Comparison of ENCODE assay signal across 39 cellular contexts in the genomic region with DNA sequence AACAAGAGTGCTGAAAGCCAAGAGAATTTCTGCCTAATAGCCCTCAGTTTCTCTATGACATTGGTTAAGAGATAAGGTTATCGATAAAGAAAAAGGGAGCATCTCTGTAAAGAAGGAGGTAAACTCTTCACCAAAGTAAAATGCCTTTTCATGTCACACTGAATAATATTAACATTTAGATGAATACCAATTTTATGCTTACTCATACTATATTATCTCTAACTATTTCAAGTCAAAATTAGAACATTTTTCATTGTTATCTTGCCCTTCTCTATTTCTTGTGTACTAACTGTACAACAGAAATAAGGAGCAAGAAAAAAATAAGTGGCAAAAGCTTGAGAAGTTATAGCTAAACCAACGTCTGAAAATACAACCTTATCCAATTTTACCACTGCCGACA.
"Had no signal": no experiment of that assay in that cellular context is flagged by ENCODE, and none has a peak within 500 bp of the region (broad histone marks: within the 10 kb centered on the region; RNA-seq: fewer than 3 reads in every experiment).

No MANE protein-coding gene starts in this region.

- H3K36me3 ChIP-seq: adrenal gland, brain microvascular endothelial cell, breast epithelium, cardiac muscle cell had no signal

- H3K4me3 Mint-ChIP-seq: activated naive CD4-positive, alpha-beta T cell treated with anti-CD3 and anti-CD28 coated beads for 36 hours; activated naive CD4-positive, alpha-beta T cell treated with anti-CD3 and anti-CD28 coated beads, Interleukin-2, amount 10 ng/mL, durations not matched to agents 7 days and 5 days; activated naive CD4-positive, alpha-beta T cell treated with anti-CD3 and anti-CD28 coated beads, Interleukin-2, amount 50 U/mL, for 24 hours; activated naive CD8-positive, alpha-beta T cell; activated naive CD8-positive, alpha-beta T cell treated with anti-CD3 and anti-CD28 coated beads for 36 hours; activated naive CD8-positive, alpha-beta T cell treated with anti-CD3 and anti-CD28 coated beads, Interleukin-2, amount 10 ng/mL, durations not matched to agents 7 days and 5 days; activated naive CD8-positive, alpha-beta T cell treated with anti-CD3 and anti-CD28 coated beads, Interleukin-2, amount 50 U/mL, for 24 hours; activated T-cell treated with anti-CD3 and anti-CD28 coated beads, Interleukin-2, amount 50 U/mL, for 24 hours; activated T-cell treated with anti-CD3 and anti-CD28 coated beads, Interleukin-2, amount 50 U/mL, for 4 hours; activated T-cell treated with anti-CD3 and anti-CD28 coated beads, Interleukin-2, amount 50 U/mL, for 72 hours; activated T-helper 1 cell treated with anti-CD3 and anti-CD28 coated beads, Interleukin-12 subunit alpha, Interleukin-12 subunit beta, Interleukin-2, Interleukin-4 antibody, amounts not matched to agents 30 ng/mL and 10 ng/mL and 1 ng/mL, durations not matched to agents 14 hours and 24 hours and 36 hours; activated T-helper 17 cell treated with anti-CD3 and anti-CD28 coated beads, Interleukin-2, amount 50 U/mL, for 72 hours; brain; central memory CD8-positive, alpha-beta T cell had no signal

- H3K27me3 Mint-ChIP-seq: activated naive CD4-positive, alpha-beta T cell treated with anti-CD3 and anti-CD28 coated beads, Interleukin-2, amount 10 ng/mL, durations not matched to agents 7 days and 5 days; activated naive CD4-positive, alpha-beta T cell treated with anti-CD3 and anti-CD28 coated beads, Interleukin-2, amount 50 U/mL, for 24 hours; activated naive CD8-positive, alpha-beta T cell; activated naive CD8-positive, alpha-beta T cell treated with anti-CD3 and anti-CD28 coated beads for 36 hours; activated naive CD8-positive, alpha-beta T cell treated with anti-CD3 and anti-CD28 coated beads, Interleukin-2, amount 10 ng/mL, durations not matched to agents 7 days and 5 days; activated naive CD8-positive, alpha-beta T cell treated with anti-CD3 and anti-CD28 coated beads, Interleukin-2, amount 50 U/mL, for 24 hours; activated T-cell treated with anti-CD3 and anti-CD28 coated beads, Interleukin-2, amount 50 U/mL, for 24 hours; activated T-helper 17 cell treated with anti-CD3 and anti-CD28 coated beads, Interleukin-2, amount 50 U/mL, for 72 hours; brain; central memory CD8-positive, alpha-beta T cell had no signal

- DNase-seq: activated effector memory CD4-positive, alpha-beta T cell treated with anti-CD3 and anti-CD28 coated beads, Interleukin-2, amount 50 U/mL, for 16 hours; activated effector memory CD4-positive, alpha-beta T cell treated with Interleukin-2 at 50 U/mL for 16 hours; activated gamma-delta T cell; activated gamma-delta T cell treated with Interleukin-2 at 50 U/mL for 16 hours; activated naive CD4-positive, alpha-beta T cell; activated naive CD4-positive, alpha-beta T cell treated with anti-CD3 and anti-CD28 coated beads for 36 hours; activated naive CD4-positive, alpha-beta T cell treated with anti-CD3 and anti-CD28 coated beads, Interleukin-2, amount 10 ng/mL, durations not matched to agents 7 days and 5 days; activated naive CD4-positive, alpha-beta T cell treated with anti-CD3 and anti-CD28 coated beads, Interleukin-2, amount 50 U/mL, for 16 hours; activated naive CD4-positive, alpha-beta T cell treated with Interleukin-2 at 50 U/mL for 16 hours; activated naive CD8-positive, alpha-beta T cell treated with anti-CD3 and anti-CD28 coated beads for 36 hours; activated naive CD8-positive, alpha-beta T cell treated with anti-CD3 and anti-CD28 coated beads, Interleukin-2, amount 10 ng/mL, durations not matched to agents 7 days and 5 days; activated naive CD8-positive, alpha-beta T cell treated with anti-CD3 and anti-CD28 coated beads, Interleukin-2, amount 50 U/mL, for 24 hours; activated T-cell treated with anti-CD3 and anti-CD28 coated beads, Interleukin-2, amount 50 U/mL, for 24 hours; activated T-cell treated with anti-CD3 and anti-CD28 coated beads, Interleukin-2, amount 50 U/mL, for 4 hours; activated T-cell treated with anti-CD3 and anti-CD28 coated beads, Interleukin-2, amount 50 U/mL, for 48 hours; activated T-cell treated with anti-CD3 and anti-CD28 coated beads, Interleukin-2, amount 50 U/mL, for 72 hours; adrenal gland; amniotic stem cell; amygdala; anterior cingulate cortex; aorta; body of pancreas; brain microvascular endothelial cell; caudate nucleus; central memory CD4-positive, alpha-beta T cell; cerebellar nuclear complex had no signal

- H3K27ac ChIP-seq: adrenal gland, ascending aorta, body of pancreas, brain microvascular endothelial cell, breast epithelium, cardiac muscle cell had no signal

- H3K36me3 Mint-ChIP-seq: activated naive CD4-positive, alpha-beta T cell treated with anti-CD3 and anti-CD28 coated beads, Interleukin-2, amount 10 ng/mL, durations not matched to agents 7 days and 5 days had no signal

- H3K4me3 ChIP-seq: adrenal gland, ascending aorta, body of pancreas, breast epithelium, cardiac muscle cell had no signal

- H3K4me1 Mint-ChIP-seq: activated naive CD4-positive, alpha-beta T cell treated with anti-CD3 and anti-CD28 coated beads, Interleukin-2, amount 10 ng/mL, durations not matched to agents 7 days and 5 days; activated naive CD4-positive, alpha-beta T cell treated with anti-CD3 and anti-CD28 coated beads, Interleukin-2, amount 50 U/mL, for 24 hours; activated naive CD8-positive, alpha-beta T cell treated with anti-CD3 and anti-CD28 coated beads for 36 hours; activated naive CD8-positive, alpha-beta T cell treated with anti-CD3 and anti-CD28 coated beads, Interleukin-2, amount 10 ng/mL, durations not matched to agents 7 days and 5 days; activated naive CD8-positive, alpha-beta T cell treated with anti-CD3 and anti-CD28 coated beads, Interleukin-2, amount 50 U/mL, for 24 hours; activated T-helper 17 cell treated with anti-CD3 and anti-CD28 coated beads, Interleukin-2, amount 50 U/mL, for 72 hours had no signal

- H3K27ac Mint-ChIP-seq: activated naive CD4-positive, alpha-beta T cell treated with anti-CD3 and anti-CD28 coated beads for 36 hours; activated naive CD4-positive, alpha-beta T cell treated with anti-CD3 and anti-CD28 coated beads, Interleukin-2, amount 10 ng/mL, durations not matched to agents 7 days and 5 days; activated naive CD4-positive, alpha-beta T cell treated with anti-CD3 and anti-CD28 coated beads, Interleukin-2, amount 50 U/mL, for 24 hours; activated naive CD4-positive, alpha-beta T cell treated with anti-CD3 and anti-CD28 coated beads, Interleukin-2, amount 50 U/mL, for 72 hours; activated naive CD8-positive, alpha-beta T cell; activated naive CD8-positive, alpha-beta T cell treated with anti-CD3 and anti-CD28 coated beads for 36 hours; activated naive CD8-positive, alpha-beta T cell treated with anti-CD3 and anti-CD28 coated beads, Interleukin-2, amount 10 ng/mL, durations not matched to agents 7 days and 5 days; activated naive CD8-positive, alpha-beta T cell treated with anti-CD3 and anti-CD28 coated beads, Interleukin-2, amount 50 U/mL, for 24 hours; activated T-cell treated with anti-CD3 and anti-CD28 coated beads, Interleukin-2, amount 50 U/mL, for 24 hours; activated T-cell treated with anti-CD3 and anti-CD28 coated beads, Interleukin-2, amount 50 U/mL, for 72 hours; activated T-helper 1 cell treated with anti-CD3 and anti-CD28 coated beads, Interleukin-12 subunit alpha, Interleukin-12 subunit beta, Interleukin-2, Interleukin-4 antibody, amounts not matched to agents 30 ng/mL and 10 ng/mL and 1 ng/mL, durations not matched to agents 14 hours and 24 hours and 36 hours; activated T-helper 17 cell treated with anti-CD3 and anti-CD28 coated beads, Interleukin-2, amount 50 U/mL, for 72 hours; activated T-helper 2 cell treated with anti-CD3 and anti-CD28 coated beads, Interferon-gamma antibody, Interleukin-2, Interleukin-4, amounts not matched to agents 10 μg/mL and 5 μg/mL and 100 μg/mL, durations not matched to agents 14 hours and 24 hours and 36 hours; brain had no signal

- H3K27me3 ChIP-seq: adrenal gland, ascending aorta, body of pancreas, brain microvascular endothelial cell, breast epithelium, cardiac muscle cell had no signal

- H3K9me3 ChIP-seq: adrenal gland, ascending aorta, body of pancreas, breast epithelium had no signal

- H3K9me3 Mint-ChIP-seq: activated naive CD4-positive, alpha-beta T cell treated with anti-CD3 and anti-CD28 coated beads for 36 hours; activated naive CD4-positive, alpha-beta T cell treated with anti-CD3 and anti-CD28 coated beads, Interleukin-2, amount 10 ng/mL, durations not matched to agents 7 days and 5 days; activated naive CD4-positive, alpha-beta T cell treated with anti-CD3 and anti-CD28 coated beads, Interleukin-2, amount 50 U/mL, for 24 hours; activated naive CD4-positive, alpha-beta T cell treated with anti-CD3 and anti-CD28 coated beads, Interleukin-2, amount 50 U/mL, for 72 hours; activated naive CD8-positive, alpha-beta T cell treated with anti-CD3 and anti-CD28 coated beads for 36 hours; activated naive CD8-positive, alpha-beta T cell treated with anti-CD3 and anti-CD28 coated beads, Interleukin-2, amount 10 ng/mL, durations not matched to agents 7 days and 5 days; activated naive CD8-positive, alpha-beta T cell treated with anti-CD3 and anti-CD28 coated beads, Interleukin-2, amount 50 U/mL, for 24 hours; activated T-cell treated with anti-CD3 and anti-CD28 coated beads, Interleukin-2, amount 50 U/mL, for 24 hours; activated T-cell treated with anti-CD3 and anti-CD28 coated beads, Interleukin-2, amount 50 U/mL, for 4 hours; activated T-cell treated with anti-CD3 and anti-CD28 coated beads, Interleukin-2, amount 50 U/mL, for 72 hours; activated T-helper 1 cell treated with anti-CD3 and anti-CD28 coated beads, Interleukin-12 subunit alpha, Interleukin-12 subunit beta, Interleukin-2, Interleukin-4 antibody, amounts not matched to agents 30 ng/mL and 10 ng/mL and 1 ng/mL, durations not matched to agents 14 hours and 24 hours and 36 hours; activated T-helper 2 cell treated with anti-CD3 and anti-CD28 coated beads, Interferon-gamma antibody, Interleukin-2, Interleukin-4, amounts not matched to agents 10 μg/mL and 5 μg/mL and 100 μg/mL, durations not matched to agents 14 hours and 24 hours and 36 hours; central memory CD8-positive, alpha-beta T cell had no signal

- FAIRE-seq: astrocyte, bronchial epithelial cell had no signal

- ATAC-seq: activated naive CD4-positive, alpha-beta T cell treated with anti-CD3 and anti-CD28 coated beads, Interleukin-2, amount 50 U/mL, for 72 hours; activated naive CD8-positive, alpha-beta T cell treated with anti-CD3 and anti-CD28 coated beads, Interleukin-2, amount 50 U/mL, for 24 hours; activated T-cell treated with anti-CD3 and anti-CD28 coated beads, Interleukin-2, amount 50 U/mL, for 4 hours; activated T-cell treated with anti-CD3 and anti-CD28 coated beads, Interleukin-2, amount 50 U/mL, for 72 hours; activated T-helper 17 cell treated with anti-CD3 and anti-CD28 coated beads, Interleukin-2, amount 50 U/mL, for 72 hours; body of pancreas had no signal
